Comparison of ENCODE assay signal across 8 cellular contexts in the genomic region with DNA sequence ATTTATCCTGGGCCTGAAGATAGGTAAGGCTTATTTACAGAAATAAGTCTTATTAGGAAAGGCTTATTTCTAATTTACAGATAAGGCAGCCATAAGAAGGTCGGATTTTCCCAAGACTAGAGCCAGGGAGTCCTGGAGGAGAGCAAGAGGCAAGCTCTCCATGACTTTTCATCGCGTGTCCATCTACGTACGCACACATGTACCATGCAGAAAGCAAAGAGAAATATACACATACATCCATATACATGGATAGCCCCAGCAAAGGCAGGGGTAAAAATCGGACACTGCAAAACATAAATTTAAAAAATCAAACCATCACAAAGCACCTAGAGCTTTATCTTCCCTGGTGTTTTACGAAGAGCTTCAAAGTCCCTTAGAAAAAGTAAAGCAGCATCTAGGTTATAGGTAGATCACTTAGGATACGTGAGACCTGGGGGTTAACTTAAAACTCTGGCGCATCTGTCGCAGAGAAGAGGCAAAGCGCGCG. TPM values are rescaled to one million over a fixed set of nuclear protein-coding genes. Genes with fewer than 3 reads are reported as not detected.
DNase-seq lines count a peak whose midpoint lies in the region; ATAC-seq and TF ChIP-seq lines count a peak whose summit lies in the region.

No MANE protein-coding gene starts in this region.

- peaks cover 34% of the 10 kb centered on the region for H4K20me1 ChIP-seq in DND-41 (ENCODE audit: insufficient read depth, low read length)
- peaks cover 33% of the 10 kb centered on the region for H4K20me1 ChIP-seq in SK-N-SH (ENCODE audit: insufficient read depth)

- H3K4me3 ChIP-seq in DND-41 (ENCODE audit: low read depth in 1 of 2, low read length in 2 of 2) (peak overlapping the region; percentile 73 to 94; a peak in 3 of 4 replicates), SK-N-SH (ENCODE audit: low read depth in 2 of 2, low read length in 1 of 2) (peak overlapping the region; percentile 65 to 92), esophagus muscularis mucosa (peak overlapping the region; percentile 93 to 98 (median 94)), neuronal stem cell (ENCODE audit: low read length in 2 of 2) (peak overlapping the region; percentile 86 to 96)

- H3K9ac ChIP-seq in DND-41 (ENCODE audit: low read depth, low read length): peak overlapping the region; percentile 79
- peak overlapping the region; percentile 91 for H3K9ac ChIP-seq in SK-N-SH
- peak overlapping the region; percentile 98 for H3K9ac ChIP-seq in neuronal stem cell (ENCODE audit: low read depth, low read length, poor library complexity)

- H2BK120ac ChIP-seq in neuronal stem cell (ENCODE audit: low read depth, low read length): no peak overlapping the region

- peak overlapping the region; percentile 56 for H3K14ac ChIP-seq in neuronal stem cell (ENCODE audit: low read length)

- 2% methylated on average over 13 of the region's 13 CpGs for WGBS in SK-N-SH (ENCODE audit: low lambda C conversion rate)
- WGBS in esophagus muscularis mucosa: 3% methylated on average over 13 of the region's 13 CpGs
- no CpG with 5 or more reads among the region's 13 CpGs for WGBS in neuronal stem cell (ENCODE audit: extremely low coverage in 2 of 2, insufficient read length in 2 of 2, insufficient replicate concordance in 1 of 2), 2 donors

- no peak overlapping the region for H2BK12ac ChIP-seq in neuronal stem cell (ENCODE audit: low read length)

- H3F3A ChIP-seq in SK-N-SH (replicated peaks; ENCODE audit: insufficient read depth): peaks cover 29% of the 10 kb centered on the region

- CTCF ChIA-PET in HEK293T (lab: Yijun Ruan, JAX) (no interaction called here), SK-N-SH (lab: Yijun Ruan, JAX) (interaction anchor here (1.1 to 1.6 kb wide), 4 partner anchors 14 to 76 kb away, joined by 3 to 6 read pairs (median 5); no protein-coding TSS in a partner anchor)

- DNase-seq in DND-41: no peak
- DNase-seq in HEK293T (ENCODE audit: extremely low spot score): no peak
- DNase-seq in SK-N-SH: peak; percentile 36
- DNase-seq in esophagus muscularis mucosa (ENCODE audit: extremely low spot score): no peak
- DNase-seq in neuronal stem cell (ENCODE audit: low spot score): no peak

- no peak for TF ChIP-seq RAD21 in SK-N-SH (IDR thresholded peaks at IDR 0.05; ENCODE audit: low read length)

- peak overlapping the region; percentile 100 for H3K23ac ChIP-seq in neuronal stem cell (ENCODE audit: low read depth, low read length, poor library complexity)

- H2AFZ ChIP-seq in DND-41 (ENCODE audit: low read depth, low read length) (peak overlapping the region; percentile 90), SK-N-SH (ENCODE audit: low read depth) (peak overlapping the region; percentile 76), neuronal stem cell (ENCODE audit: low read length) (peak overlapping the region; percentile 96)

- H2BK15ac ChIP-seq in neuronal stem cell (ENCODE audit: low read length): no peak overlapping the region

- H3K4me2 ChIP-seq in DND-41 (ENCODE audit: insufficient read depth, low read length) (peak overlapping the region; percentile 80), SK-N-SH (peak overlapping the region; percentile 76), neuronal stem cell (ENCODE audit: insufficient read depth, low read length, poor library complexity, severe bottlenecking) (peak overlapping the region; percentile 54)

- no peaks in the 10 kb centered on the region for H3K9me2 ChIP-seq in SK-N-SH

- peak overlapping the region; percentile 97 for H3K18ac ChIP-seq in neuronal stem cell (ENCODE audit: low read length)

- no peak overlapping the region for H4K8ac ChIP-seq in neuronal stem cell (ENCODE audit: low read depth, low read length)

- H2AK5ac ChIP-seq in neuronal stem cell (ENCODE audit: low read depth, low read length): no peak overlapping the region

- intact Hi-C loops in esophagus muscularis mucosa (cut with DNase I): loop anchor here (5.0 to 10.0 kb wide), 3 partner anchors 114 to 239 kb away; a partner anchor contains a TSS

- ATAC-seq in DND-41 (ENCODE audit: insufficient read depth, low read depth): peak; percentile 6
- ATAC-seq in HG03097 (IDR thresholded peaks at IDR 0.05; ENCODE audit: low FRiP score, unreplicated experiment): no peak
- ATAC-seq in HG03442 (IDR thresholded peaks at IDR 0.05; ENCODE audit: unreplicated experiment): no peak
- no peak for ATAC-seq in HG03139 (IDR thresholded peaks at IDR 0.05; ENCODE audit: unreplicated experiment)

- TF ChIP-seq EP300 in SK-N-SH (IDR thresholded peaks at IDR 0.05; ENCODE audit: borderline replicate concordance in 1 of 2, low read depth in 1 of 2, low read length in 1 of 2): no peak
- no peak for TF ChIP-seq EP300 in esophagus muscularis mucosa (IDR thresholded peaks at IDR 0.05)

- H3K4me1 ChIP-seq in DND-41 (ENCODE audit: insufficient read depth, low read length): peaks cover 45% of the 10 kb centered on the region
- H3K4me1 ChIP-seq in SK-N-SH (ENCODE audit: control insufficient read depth in 1 of 2, insufficient read depth in 2 of 2, low read depth in 1 of 2, low read length in 1 of 2): peaks cover 4 to 8% of the 10 kb centered on the region in 2 experiments; a peak in 2 of 4 replicates
- H3K4me1 ChIP-seq in esophagus muscularis mucosa: peaks cover 42 to 55% (median 52%) of the 10 kb centered on the region in 4 donors
- peaks cover 6 to 14% of the 10 kb centered on the region in 2 donors for H3K4me1 ChIP-seq in neuronal stem cell (ENCODE audit: control insufficient read depth in 2 of 2, insufficient read depth in 1 of 2, low read depth in 1 of 2, low read length in 2 of 2)

- H3K79me1 ChIP-seq in neuronal stem cell (ENCODE audit: low read depth, low read length): peaks cover 3% of the 10 kb centered on the region

- no peak overlapping the region for H4K91ac ChIP-seq in neuronal stem cell (ENCODE audit: low read depth, low read length, poor library complexity)

- H3K27ac ChIP-seq in DND-41 (ENCODE audit: low read length) (peak overlapping the region; percentile 83), SK-N-SH (ENCODE audit: low read depth in 2 of 2, low read length in 1 of 2) (peak overlapping the region; percentile 84 to 86), esophagus muscularis mucosa (replicated peaks in 1 of 4) (peak overlapping the region; percentile 98 to 100 (median 98)), neuronal stem cell (replicated peaks; ENCODE audit: low read length) (no peak overlapping the region)

- H3K36me3 ChIP-seq in DND-41 (ENCODE audit: insufficient read depth, low read length): peaks cover under 1% of the 10 kb centered on the region; the same call in 1 of the 2 replicates
- no peaks in the 10 kb centered on the region for H3K36me3 ChIP-seq in SK-N-SH (replicated peaks in 1 of 2; ENCODE audit: control insufficient read depth in 1 of 2, insufficient read depth in 2 of 2, low read length in 1 of 2)
- H3K36me3 ChIP-seq in esophagus muscularis mucosa: no peaks in the 10 kb centered on the region
- no peaks in the 10 kb centered on the region for H3K36me3 ChIP-seq in neuronal stem cell (replicated peaks in 1 of 2; ENCODE audit: control insufficient read depth in 2 of 2, insufficient read depth in 2 of 2, low read length in 2 of 2)

- no peak overlapping the region for H3K4ac ChIP-seq in neuronal stem cell (ENCODE audit: low read length)

- POLR2A ChIA-PET in HEK293T (lab: Yijun Ruan, JAX): interaction anchor here (0.7 to 2.4 kb wide), 13 partner anchors 9 to 142 kb away, joined by 3 to 12 read pairs (median 4); a partner anchor contains a TSS
- POLR2A ChIA-PET in SK-N-SH (lab: Yijun Ruan, JAX): interaction anchor here (0.6 to 1.5 kb wide), 5 partner anchors 15 to 141 kb away, joined by 3 to 5 read pairs (median 3); no protein-coding TSS in a partner anchor

- no peaks in the 10 kb centered on the region for H3K9me3 ChIP-seq in DND-41 (ENCODE audit: insufficient read depth, low read length, severe bottlenecking)
- no peaks in the 10 kb centered on the region for H3K9me3 ChIP-seq in SK-N-SH
- H3K9me3 ChIP-seq in esophagus muscularis mucosa: no peaks in the 10 kb centered on the region
- H3K9me3 ChIP-seq in neuronal stem cell (replicated peaks in 1 of 2; ENCODE audit: control insufficient read depth in 2 of 2, insufficient read depth in 1 of 2, low read depth in 1 of 2, low read length in 2 of 2): no peaks in the 10 kb centered on the region

- no peak overlapping the region for H2BK5ac ChIP-seq in neuronal stem cell (ENCODE audit: low read length)

- TF ChIP-seq POLR2A in esophagus muscularis mucosa (IDR thresholded peaks at IDR 0.05; ENCODE audit: low read depth): no peak

- TF ChIP-seq CTCF in DND-41 (IDR thresholded peaks at IDR 0.05; ENCODE audit: borderline replicate concordance, extremely low read depth, low read length, poor library complexity, severe bottlenecking) (no peak), SK-N-SH (IDR thresholded peaks at IDR 0.05) (no peak), esophagus muscularis mucosa (IDR thresholded peaks at IDR 0.05) (no peak)

- H3K27me3 ChIP-seq in DND-41 (ENCODE audit: insufficient read depth, low read length, poor library complexity) (peaks cover 3% of the 10 kb centered on the region), SK-N-SH (ENCODE audit: insufficient read depth) (no peaks in the 10 kb centered on the region), esophagus muscularis mucosa (no peaks in the 10 kb centered on the region), neuronal stem cell (ENCODE audit: control insufficient read depth in 3 of 3, insufficient read depth in 3 of 3, low read depth in 1 of 3, low read length in 3 of 3) (no peaks in the 10 kb centered on the region)

- H3K79me2 ChIP-seq in DND-41 (ENCODE audit: insufficient read depth, low read length): peaks cover 48% of the 10 kb centered on the region
- peaks cover 43% of the 10 kb centered on the region for H3K79me2 ChIP-seq in SK-N-SH (ENCODE audit: insufficient read depth)

TF ChIP-seq in HEK293T, 16 proteins besides CTCF, POLR2A, EP300 and RAD21:
- TF ChIP-seq L3MBTL2 (conservative IDR thresholded peaks at IDR 0.05): peak; percentile 43
- TF ChIP-seq BHLHE40 (IDR thresholded peaks at IDR 0.05; ENCODE audit: borderline replicate concordance): no peak

TF ChIP-seq in SK-N-SH, 30 proteins besides CTCF, POLR2A, EP300 and RAD21:
- TF ChIP-seq TAF1 (IDR thresholded peaks at IDR 0.05; ENCODE audit: borderline replicate concordance, low read depth, low read length) (no peak), MXI1 (IDR thresholded peaks at IDR 0.05; ENCODE audit: low read depth, low read length) (peak; percentile 8; the same call in 1 of the 2 replicates), TCF12 (IDR thresholded peaks at IDR 0.05) (no peak)
- TF ChIP-seq, protein P1, sequence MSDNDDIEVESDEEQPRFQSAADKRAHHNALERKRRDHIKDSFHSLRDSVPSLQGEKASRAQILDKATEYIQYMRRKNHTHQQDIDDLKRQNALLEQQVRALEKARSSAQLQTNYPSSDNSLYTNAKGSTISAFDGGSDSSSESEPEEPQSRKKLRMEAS (IDR thresholded peaks at IDR 0.05; ENCODE audit: low read depth): no peak

RNA-seq across cellular contexts. Expression of a gene that starts 25.8 kb away (rescaled TPM):
- polyA plus RNA-seq in SK-N-SH (2012; rRNA removed): 6.2 and 8.1 TPM in 2 replicates
- 8.8 and 9.4 TPM in 2 replicates for polyA plus RNA-seq in SK-N-SH (2012; cell fraction: cytosol; rRNA removed)
- polyA plus RNA-seq in SK-N-SH (2012; cell fraction: nucleus; rRNA removed): 4.9 and 8.8 TPM in 2 replicates
- 10 to 100 TPM; 30.7 to 42.9 (median 34.8) TPM for total RNA-seq in esophagus muscularis mucosa
- polyA plus RNA-seq in neuronal stem cell (2013, experiment 1 of 2): 13.4 TPM
- polyA plus RNA-seq in neuronal stem cell (2013, experiment 2 of 2): 14.2 TPM
